14 cellular contexts compared by ENCODE assay signal in genomic region chr1:6545276-6545934, GRCh38. TPM values are rescaled to one million over a fixed set of nuclear protein-coding genes. Genes with fewer than 3 reads are reported as not detected.
DNase-seq lines count a peak whose midpoint lies in the region; ATAC-seq, FAIRE-seq and TF ChIP-seq lines count a peak whose summit lies in the region.
"Had no signal": no experiment of that assay in that cellular context is flagged by ENCODE, and none has a peak within 500 bp of the region (broad histone marks: within the 10 kb centered on the region; RNA-seq: fewer than 3 reads in every experiment).

No MANE protein-coding gene starts in this region.

- no peak for DNase-seq in activated CD4-positive, alpha-beta T cell treated with anti-CD3 and anti-CD28 coated beads for 36 hours
- DNase-seq in activated CD4-positive, alpha-beta T cell treated with anti-CD3 and anti-CD28 coated beads for 1 hour, result no peak
- DNase-seq in HFFc6 (no peak), keratinocyte (ENCODE audit: low read depth, low spot score) (no peak), UCSD-AML1 (lab: John Stamatoyannopoulos, UW; ENCODE audit: unreplicated experiment) (no peak)
- DNase-seq in activated naive CD8-positive, alpha-beta T cell treated with anti-CD3 and anti-CD28 coated beads, Interleukin-2, amount 10 ng/mL, durations not matched to agents 7 days and 5 days, result peak; percentile 40
- DNase-seq: 8988T, endodermal cell, retina, thyroid gland had no signal

- no peaks in the 10 kb centered on the region for H3K9me3 Mint-ChIP-seq in activated CD4-positive, alpha-beta T cell treated with anti-CD3 and anti-CD28 coated beads for 36 hours (ENCODE audit: low read depth)
- H3K9me3 Mint-ChIP-seq in HFFc6, result no peaks in the 10 kb centered on the region
- H3K9me3 Mint-ChIP-seq in activated naive CD8-positive, alpha-beta T cell treated with anti-CD3 and anti-CD28 coated beads, Interleukin-2, amount 10 ng/mL, durations not matched to agents 7 days and 5 days, result no peaks in the 10 kb centered on the region
- H3K9me3 Mint-ChIP-seq: endodermal cell had no signal

- no peaks in the 10 kb centered on the region for H3K27me3 Mint-ChIP-seq in activated CD4-positive, alpha-beta T cell treated with anti-CD3 and anti-CD28 coated beads for 36 hours
- no peaks in the 10 kb centered on the region; the same call in 1 of the 2 replicates for H3K27me3 Mint-ChIP-seq in HFFc6 (ENCODE audit: insufficient read depth)
- H3K27me3 Mint-ChIP-seq in activated naive CD8-positive, alpha-beta T cell treated with anti-CD3 and anti-CD28 coated beads, Interleukin-2, amount 10 ng/mL, durations not matched to agents 7 days and 5 days, result no peaks in the 10 kb centered on the region

- dilution Hi-C loops in keratinocyte (cut with MboI; ENCODE audit: extremely low pct_ligation_motif_present, low sequenced_read_pairs), result no loop called here

- H3K4me3 Mint-ChIP-seq in activated CD4-positive, alpha-beta T cell treated with anti-CD3 and anti-CD28 coated beads for 36 hours, result no peak overlapping the region
- peak overlapping the region; percentile 33; the same call in 1 of the 2 replicates for H3K4me3 Mint-ChIP-seq in HFFc6
- peak overlapping the region; percentile 33 for H3K4me3 Mint-ChIP-seq in activated naive CD8-positive, alpha-beta T cell treated with anti-CD3 and anti-CD28 coated beads, Interleukin-2, amount 10 ng/mL, durations not matched to agents 7 days and 5 days
- H3K4me3 Mint-ChIP-seq: endodermal cell had no signal

- peak; percentile 23 for ATAC-seq in activated CD4-positive, alpha-beta T cell treated with anti-CD3 and anti-CD28 coated beads for 36 hours
- ATAC-seq in activated naive CD8-positive, alpha-beta T cell treated with anti-CD3 and anti-CD28 coated beads, Interleukin-2, amount 10 ng/mL, durations not matched to agents 7 days and 5 days (ENCODE audit: low read depth), result peak; percentile 82
- no peak for ATAC-seq in HG03565 (IDR thresholded peaks at IDR 0.05; ENCODE audit: unreplicated experiment)
- ATAC-seq in GM21515 (IDR thresholded peaks at IDR 0.05; ENCODE audit: unreplicated experiment), result no peak

- H3K79me2 ChIP-seq in keratinocyte (ENCODE audit: control insufficient read depth, insufficient read depth, low read length), result peaks cover 3% of the 10 kb centered on the region

- no peaks in the 10 kb centered on the region for H3K9me1 ChIP-seq in keratinocyte (ENCODE audit: control insufficient read depth, extremely low read depth, insufficient read depth, low read length)

- peaks cover 32% of the 10 kb centered on the region for H3K4me1 Mint-ChIP-seq in activated CD4-positive, alpha-beta T cell treated with anti-CD3 and anti-CD28 coated beads for 36 hours
- H3K4me1 Mint-ChIP-seq in HFFc6 (ENCODE audit: low read depth), result peaks cover 27% of the 10 kb centered on the region
- H3K4me1 Mint-ChIP-seq in activated naive CD8-positive, alpha-beta T cell treated with anti-CD3 and anti-CD28 coated beads, Interleukin-2, amount 10 ng/mL, durations not matched to agents 7 days and 5 days, result peaks cover 22% of the 10 kb centered on the region
- H3K4me1 Mint-ChIP-seq: endodermal cell had no signal

- peaks cover 53% of the 10 kb centered on the region for H3K36me3 Mint-ChIP-seq in activated CD4-positive, alpha-beta T cell treated with anti-CD3 and anti-CD28 coated beads for 36 hours (ENCODE audit: low read depth)
- peaks cover 25% of the 10 kb centered on the region for H3K36me3 Mint-ChIP-seq in HFFc6 (ENCODE audit: low read depth)
- H3K36me3 Mint-ChIP-seq in activated naive CD8-positive, alpha-beta T cell treated with anti-CD3 and anti-CD28 coated beads, Interleukin-2, amount 10 ng/mL, durations not matched to agents 7 days and 5 days, result peaks cover 15% of the 10 kb centered on the region

- intact Hi-C loops in activated CD4-positive, alpha-beta T cell treated with anti-CD3 and anti-CD28 coated beads for 36 hours (cut with DNase I, micrococcal nuclease), result no loop called here

- H2AFZ ChIP-seq in keratinocyte (ENCODE audit: control insufficient read depth, low read length), result no peak overlapping the region

- H3K27ac ChIP-seq in keratinocyte (ENCODE audit: control insufficient read depth, insufficient read depth, low read length), result peak overlapping the region; percentile 74
- H3K27ac ChIP-seq: thyroid gland had no signal

- no peaks in the 10 kb centered on the region for H3K27me3 ChIP-seq in keratinocyte (ENCODE audit: control insufficient read depth, extremely low read depth, insufficient read depth, low read length)
- H3K27me3 ChIP-seq: thyroid gland had no signal

- no peak for FAIRE-seq in keratinocyte (lab: Jason Lieb, UNC)
- FAIRE-seq: GM12892 had no signal

- peak overlapping the region; percentile 10 for H3K9ac ChIP-seq in keratinocyte (ENCODE audit: control insufficient read depth, extremely low read depth, insufficient read depth, low read length)

- H3K27ac Mint-ChIP-seq in activated CD4-positive, alpha-beta T cell treated with anti-CD3 and anti-CD28 coated beads for 36 hours, result peak overlapping the region; percentile 83
- peak overlapping the region; percentile 63 for H3K27ac Mint-ChIP-seq in HFFc6
- H3K27ac Mint-ChIP-seq in activated naive CD8-positive, alpha-beta T cell treated with anti-CD3 and anti-CD28 coated beads, Interleukin-2, amount 10 ng/mL, durations not matched to agents 7 days and 5 days, result peak overlapping the region; percentile 76
- H3K27ac Mint-ChIP-seq: endodermal cell had no signal

- peaks cover 31% of the 10 kb centered on the region for H3K4me1 ChIP-seq in keratinocyte (ENCODE audit: control insufficient read depth, extremely low read depth, insufficient read depth, low read length)
- H3K4me1 ChIP-seq: thyroid gland had no signal

- peak overlapping the region in 1 of 3 experiments; percentile 17 for H3K4me3 ChIP-seq in keratinocyte (ENCODE audit: control insufficient read depth in 2 of 3, extremely low read depth in 1 of 3, insufficient read depth in 2 of 3, low read depth in 1 of 3, low read length in 3 of 3)
- H3K4me3 ChIP-seq: thyroid gland had no signal

- TF ChIP-seq CTCF in HFFc6 (IDR thresholded peaks at IDR 0.05) (no peak), keratinocyte (optimal IDR thresholded peaks at IDR 0.05 in 1 of 3, IDR thresholded peaks at IDR 0.05 in 1 of 3, conservative IDR thresholded peaks at IDR 0.05 in 1 of 3; ENCODE audit: extremely low read depth in 1 of 3, insufficient read depth in 2 of 3, low read length in 3 of 3) (no peak)

- H4K20me1 ChIP-seq in keratinocyte (ENCODE audit: control insufficient read depth, extremely low read depth, insufficient read depth, low read length), result no peaks in the 10 kb centered on the region

- CTCF ChIA-PET in activated CD4-positive, alpha-beta T cell treated with anti-CD3 and anti-CD28 coated beads for 36 hours (lab: Charles Lee), result interaction anchor here (0.6 kb wide), 1 partner anchor 17 kb away, joined by 3 read pairs; no protein-coding TSS in a partner anchor

- peak overlapping the region; percentile 29 for H3K4me2 ChIP-seq in keratinocyte (ENCODE audit: control insufficient read depth, extremely low read depth, insufficient read depth, low read depth, low read length)

- no peaks in the 10 kb centered on the region for H3K9me3 ChIP-seq in keratinocyte (ENCODE audit: control insufficient read depth, low read depth, low read length)
- H3K9me3 ChIP-seq: thyroid gland had no signal

- H3K36me3 ChIP-seq in keratinocyte (ENCODE audit: control insufficient read depth in 2 of 2, extremely low read depth in 1 of 2, insufficient read depth in 2 of 2, low read length in 2 of 2), result peaks cover 25 to 27% of the 10 kb centered on the region in 2 experiments

- POLR2A ChIA-PET in activated CD4-positive, alpha-beta T cell treated with anti-CD3 and anti-CD28 coated beads for 36 hours (lab: Charles Lee), result no interaction called here
- POLR2A ChIA-PET in activated naive CD8-positive, alpha-beta T cell treated with anti-CD3 and anti-CD28 coated beads, Interleukin-2, amount 10 ng/mL, durations not matched to agents 7 days and 5 days (lab: Charles Lee), result interaction anchor here (0.6 to 1.6 kb wide), 3 partner anchors 9 to 122 kb away, joined by 3 to 7 read pairs (median 3); partner anchors contain the start of genes NOL9 and TAS1R1

RNA-seq across cellular contexts. Expression of gene NOL9, which starts 8.9 kb away (rescaled TPM):
- 10 to 100 TPM; 37.4 to 44.7 TPM for total RNA-seq in activated CD4-positive, alpha-beta T cell treated with anti-CD3 and anti-CD28 coated beads for 36 hours
- 10 to 100 TPM; 26.4 to 36.4 (median 33.4) TPM for total RNA-seq in HFFc6 (2021; fragmentation: NEBNext Ultra II Directional; extraction: Animal tissue kit (Norgen Biotek cat#: 25700))
- 10 to 100 TPM; 37.6 to 40.8 TPM for total RNA-seq in activated naive CD8-positive, alpha-beta T cell treated with anti-CD3 and anti-CD28 coated beads, Interleukin-2, amount 10 ng/mL, durations not matched to agents 7 days and 5 days
- 13.7 to 24.6 TPM (median 23.2 TPM) in 3 replicates for polyA plus RNA-seq in keratinocyte
- 6.0 TPM for polyA plus RNA-seq in keratinocyte (2011; ENCODE audit: low read depth)
- polyA plus RNA-seq in keratinocyte (2011; cell fraction: cytosol; rRNA removed), result 10.7 and 21.0 TPM in 2 replicates
- polyA plus RNA-seq in keratinocyte (2011; cell fraction: nucleus; rRNA removed), result 35.6 and 37.3 TPM in 2 replicates
- polyA plus RNA-seq in keratinocyte (2012; ENCODE audit: low replicate concordance), result 5.6 and 9.4 TPM in 2 replicates
- 13.0 to 31.4 TPM (median 25.7 TPM) in 3 replicates for polyA minus RNA-seq in keratinocyte
- polyA minus RNA-seq in keratinocyte (2011; cell fraction: cytosol; rRNA and poly(A)+ RNA removed), result 10.7 TPM
- polyA minus RNA-seq in keratinocyte (2011; cell fraction: nucleus; rRNA and poly(A)+ RNA removed), result 19.4 and 35.4 TPM in 2 replicates

RNA-seq across cellular contexts. Expression of gene TAS1R1, which starts 9.7 kb away (rescaled TPM):
- under 1 TPM in 1 of 2 experiments, not detected in 1; 0.07 TPM for total RNA-seq in activated CD4-positive, alpha-beta T cell treated with anti-CD3 and anti-CD28 coated beads for 36 hours
- not detected for total RNA-seq in HFFc6 (2021; fragmentation: NEBNext Ultra II Directional; extraction: Animal tissue kit (Norgen Biotek cat#: 25700))
- not detected for total RNA-seq in activated naive CD8-positive, alpha-beta T cell treated with anti-CD3 and anti-CD28 coated beads, Interleukin-2, amount 10 ng/mL, durations not matched to agents 7 days and 5 days
- polyA plus RNA-seq in keratinocyte, result not detected in 3 replicates
- polyA plus RNA-seq in keratinocyte (2011; ENCODE audit: low read depth), result not detected
- not detected in 2 replicates for polyA plus RNA-seq in keratinocyte (2011; cell fraction: cytosol; rRNA removed)
- polyA plus RNA-seq in keratinocyte (2011; cell fraction: nucleus; rRNA removed), result not detected in 2 replicates
- 0.17 TPM in 1 of 2 replicates, not detected in the other for polyA plus RNA-seq in keratinocyte (2012; ENCODE audit: low replicate concordance)
- not detected in 3 replicates for polyA minus RNA-seq in keratinocyte
- not detected for polyA minus RNA-seq in keratinocyte (2011; cell fraction: cytosol; rRNA and poly(A)+ RNA removed)
- polyA minus RNA-seq in keratinocyte (2011; cell fraction: nucleus; rRNA and poly(A)+ RNA removed), result not detected in 2 replicates
- total RNA-seq: T-helper 2 cell treated with Interferon-gamma antibody and Interleukin-4, amounts not matched to agents 100 ng/mL and 5 ng/mL, for 36 hours; thyroid gland had no signal

RNA-seq across cellular contexts. Expression of gene ZBTB48, which starts 34.4 kb away (rescaled TPM):
- total RNA-seq in activated CD4-positive, alpha-beta T cell treated with anti-CD3 and anti-CD28 coated beads for 36 hours, result 10 to 100 TPM; 23.2 to 26.0 TPM
- 10 to 100 TPM; 10.0 to 15.1 (median 11.3) TPM for total RNA-seq in HFFc6 (2021; fragmentation: NEBNext Ultra II Directional; extraction: Animal tissue kit (Norgen Biotek cat#: 25700))
- 10 to 100 TPM; 42.7 to 52.9 TPM for total RNA-seq in activated naive CD8-positive, alpha-beta T cell treated with anti-CD3 and anti-CD28 coated beads, Interleukin-2, amount 10 ng/mL, durations not matched to agents 7 days and 5 days
- polyA plus RNA-seq in keratinocyte, result 9.7 to 21.1 TPM (median 10.9 TPM) in 3 replicates
- 13.1 TPM for polyA plus RNA-seq in keratinocyte (2011; ENCODE audit: low read depth)
- 5.6 and 9.2 TPM in 2 replicates for polyA plus RNA-seq in keratinocyte (2011; cell fraction: cytosol; rRNA removed)
- 28.2 and 30.9 TPM in 2 replicates for polyA plus RNA-seq in keratinocyte (2011; cell fraction: nucleus; rRNA removed)
- 11.5 and 12.6 TPM in 2 replicates for polyA plus RNA-seq in keratinocyte (2012; ENCODE audit: low replicate concordance)
- 12.6 to 19.0 TPM (median 16.8 TPM) in 3 replicates for polyA minus RNA-seq in keratinocyte
- polyA minus RNA-seq in keratinocyte (2011; cell fraction: cytosol; rRNA and poly(A)+ RNA removed), result 25.7 TPM
- polyA minus RNA-seq in keratinocyte (2011; cell fraction: nucleus; rRNA and poly(A)+ RNA removed), result 17.1 and 28.2 TPM in 2 replicates

RNA-seq across cellular contexts. Expression of gene PLEKHG5, which starts 53.9 kb away (rescaled TPM):
- 1 to 10 TPM in 1 of 2 experiments, under 1 TPM in 1; 0.76 to 1.1 TPM for total RNA-seq in activated CD4-positive, alpha-beta T cell treated with anti-CD3 and anti-CD28 coated beads for 36 hours
- 1 to 10 TPM; 6.4 to 7.2 (median 6.6) TPM for total RNA-seq in HFFc6 (2021; fragmentation: NEBNext Ultra II Directional; extraction: Animal tissue kit (Norgen Biotek cat#: 25700))
- total RNA-seq in activated naive CD8-positive, alpha-beta T cell treated with anti-CD3 and anti-CD28 coated beads, Interleukin-2, amount 10 ng/mL, durations not matched to agents 7 days and 5 days, result 1 to 10 TPM; 4.7 to 5.0 TPM
- polyA plus RNA-seq in keratinocyte, result 11.8 to 27.7 TPM (median 13.4 TPM) in 3 replicates
- polyA plus RNA-seq in keratinocyte (2011; ENCODE audit: low read depth), result 9.4 TPM
- polyA plus RNA-seq in keratinocyte (2011; cell fraction: cytosol; rRNA removed), result 5.3 and 11.5 TPM in 2 replicates
- polyA plus RNA-seq in keratinocyte (2011; cell fraction: nucleus; rRNA removed), result 67.6 and 102 TPM in 2 replicates
- 20.7 and 21.6 TPM in 2 replicates for polyA plus RNA-seq in keratinocyte (2012; ENCODE audit: low replicate concordance)
- 14.1 to 17.2 TPM (median 15.1 TPM) in 3 replicates for polyA minus RNA-seq in keratinocyte
- 19.6 TPM for polyA minus RNA-seq in keratinocyte (2011; cell fraction: cytosol; rRNA and poly(A)+ RNA removed)
- polyA minus RNA-seq in keratinocyte (2011; cell fraction: nucleus; rRNA and poly(A)+ RNA removed), result 41.2 and 42.0 TPM in 2 replicates

RNA-seq across cellular contexts. Expression of gene KLHL21, which starts 57.3 kb away (rescaled TPM):
- 10 to 100 TPM; 12.4 to 15.7 TPM for total RNA-seq in activated CD4-positive, alpha-beta T cell treated with anti-CD3 and anti-CD28 coated beads for 36 hours
- 10 to 100 TPM; 21.1 to 31.5 (median 22.6) TPM for total RNA-seq in HFFc6 (2021; fragmentation: NEBNext Ultra II Directional; extraction: Animal tissue kit (Norgen Biotek cat#: 25700))
- 10 to 100 TPM; 39.0 to 42.0 TPM for total RNA-seq in activated naive CD8-positive, alpha-beta T cell treated with anti-CD3 and anti-CD28 coated beads, Interleukin-2, amount 10 ng/mL, durations not matched to agents 7 days and 5 days
- 24.8 to 51.0 TPM (median 32.8 TPM) in 3 replicates for polyA plus RNA-seq in keratinocyte
- 40.9 TPM for polyA plus RNA-seq in keratinocyte (2011; ENCODE audit: low read depth)
- polyA plus RNA-seq in keratinocyte (2011; cell fraction: cytosol; rRNA removed), result 21.0 and 28.6 TPM in 2 replicates
- polyA plus RNA-seq in keratinocyte (2011; cell fraction: nucleus; rRNA removed), result 92.1 and 94.8 TPM in 2 replicates
- 61.1 and 71.4 TPM in 2 replicates for polyA plus RNA-seq in keratinocyte (2012; ENCODE audit: low replicate concordance)
- polyA minus RNA-seq in keratinocyte, result 45.2 to 103 TPM (median 54.5 TPM) in 3 replicates
- polyA minus RNA-seq in keratinocyte (2011; cell fraction: cytosol; rRNA and poly(A)+ RNA removed), result 99.4 TPM
- 96.4 and 111 TPM in 2 replicates for polyA minus RNA-seq in keratinocyte (2011; cell fraction: nucleus; rRNA and poly(A)+ RNA removed)

Comparison
In these comparisons a context has a peak if more than half of its experiments do, and no peak if none do; other contexts are left out.
1. ATAC-seq: peak in activated CD4-positive, alpha-beta T cell treated with anti-CD3 and anti-CD28 coated beads for 36 hours (single experiment) and activated naive CD8-positive, alpha-beta T cell treated with anti-CD3 and anti-CD28 coated beads, Interleukin-2, amount 10 ng/mL, durations not matched to agents 7 days and 5 days (single experiment); none in HG03565 (single experiment) and GM21515 (single experiment).
2. Peak in every context shown above with its lines, with median percentiles within 50 percentile points of each other: H3K27ac Mint-ChIP-seq.